Comparison of ENCODE assay signal across 19 cellular contexts in the genomic region with DNA sequence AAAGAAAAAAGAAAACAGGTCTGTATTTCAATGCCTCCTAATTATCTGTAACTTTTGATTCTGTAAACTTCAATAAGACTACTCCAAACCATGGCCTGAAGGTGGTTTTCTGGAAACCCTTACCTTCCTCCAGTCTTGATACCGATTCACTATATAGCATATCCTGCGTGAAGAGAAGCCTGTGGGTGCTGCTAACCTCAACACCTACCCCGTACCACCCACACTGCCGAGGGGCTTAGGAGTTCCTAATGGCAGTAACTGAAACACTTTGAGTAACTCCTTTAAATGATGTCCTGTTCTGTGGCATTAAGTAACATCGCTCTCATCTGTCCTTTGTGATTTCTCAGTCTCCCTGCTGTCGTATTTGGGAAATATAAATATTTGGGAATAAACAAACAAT.
DNase-seq lines count a peak whose midpoint lies in the region; ATAC-seq and TF ChIP-seq lines count a peak whose summit lies in the region.
"Had no signal": no experiment of that assay in that cellular context is flagged by ENCODE, and none has a peak within 500 bp of the region (broad histone marks: within the 10 kb centered on the region; RNA-seq: fewer than 3 reads in every experiment).

No MANE protein-coding gene starts in this region.

- H3K9me3 ChIP-seq in adrenal gland (replicated peaks in 1 of 3) (no peaks in the 10 kb centered on the region), mucosa of rectum (ENCODE audit: control insufficient read depth in 2 of 2, low read length in 2 of 2) (no peaks in the 10 kb centered on the region)
- H3K9me3 ChIP-seq: pancreas had no signal

- peak; percentile 57 for DNase-seq in activated CD8-positive, alpha-beta T cell treated with anti-CD3 and anti-CD28 coated beads for 36 hours
- DNase-seq in activated CD8-positive, alpha-beta T cell treated with anti-CD3 and anti-CD28 coated beads, Interleukin-2, amount 10 ng/mL, durations not matched to agents 7 days and 5 days = no peak
- DNase-seq in adrenal gland = no peak
- no peak for DNase-seq in type B pancreatic cell (ENCODE audit: extremely low spot score, unreplicated experiment)
- no peak for DNase-seq in MV-4-11 (lab: John Stamatoyannopoulos, UW)
- no peak for DNase-seq in UCSD-AML1 (lab: John Stamatoyannopoulos, UW; ENCODE audit: unreplicated experiment)
- DNase-seq: ACHN; activated CD4-positive, CD25-positive, alpha-beta regulatory T cell; CD4-positive, alpha-beta T cell; DMS79 treated with DMSO at 0.1 percent for 48 hours; effector CD4-positive, alpha-beta T cell; KG1; NCI-H1417 treated with DMSO at 0.1 percent for 48 hours; NCI-H82; pancreas; stimulated activated naive CD4-positive, alpha-beta T cell treated with Interleukin-2 at 50 U/mL for 16 hours; T-cell had no signal

- H3K4me3 ChIP-seq in adrenal gland (no peak overlapping the region), mucosa of rectum (ENCODE audit: low read length in 2 of 2) (no peak overlapping the region)
- H3K4me3 ChIP-seq: pancreas had no signal

- H3K9me3 Mint-ChIP-seq in activated CD8-positive, alpha-beta T cell treated with anti-CD3 and anti-CD28 coated beads for 36 hours = no peaks in the 10 kb centered on the region
- no peaks in the 10 kb centered on the region for H3K9me3 Mint-ChIP-seq in activated CD8-positive, alpha-beta T cell treated with anti-CD3 and anti-CD28 coated beads, Interleukin-2, amount 10 ng/mL, durations not matched to agents 7 days and 5 days (ENCODE audit: insufficient read depth)
- H3K9me3 Mint-ChIP-seq in type B pancreatic cell = peaks cover 13% of the 10 kb centered on the region
- H3K9me3 Mint-ChIP-seq: CD4-positive, alpha-beta T cell; T-cell had no signal

- WGBS in adrenal gland, 4 donors = 91 to 95% (median 93%) methylated on average over 6 of the region's 6 CpGs

- no peak for TF ChIP-seq POLR2A in adrenal gland (IDR thresholded peaks at IDR 0.05)

- peaks cover 5% of the 10 kb centered on the region for H3K27me3 Mint-ChIP-seq in activated CD8-positive, alpha-beta T cell treated with anti-CD3 and anti-CD28 coated beads for 36 hours
- H3K27me3 Mint-ChIP-seq in activated CD8-positive, alpha-beta T cell treated with anti-CD3 and anti-CD28 coated beads, Interleukin-2, amount 10 ng/mL, durations not matched to agents 7 days and 5 days (ENCODE audit: low read depth) = no peaks in the 10 kb centered on the region
- no peaks in the 10 kb centered on the region for H3K27me3 Mint-ChIP-seq in type B pancreatic cell
- H3K27me3 Mint-ChIP-seq: CD4-positive, alpha-beta T cell had no signal

- POLR2A ChIA-PET in activated CD8-positive, alpha-beta T cell treated with anti-CD3 and anti-CD28 coated beads for 36 hours (lab: Charles Lee) = interaction anchor here (0.6 kb wide), 1 partner anchor 221 kb away, joined by 3 read pairs; no protein-coding TSS in a partner anchor
- POLR2A ChIA-PET in activated CD8-positive, alpha-beta T cell treated with anti-CD3 and anti-CD28 coated beads, Interleukin-2, amount 10 ng/mL, durations not matched to agents 7 days and 5 days (lab: Charles Lee) = interaction anchor here (3.0 kb wide), 1 partner anchor 36 kb away, joined by 15 read pairs; no protein-coding TSS in a partner anchor

- no peaks in the 10 kb centered on the region for H3K27me3 ChIP-seq in adrenal gland
- H3K27me3 ChIP-seq in mucosa of rectum (ENCODE audit: control insufficient read depth in 2 of 2, insufficient read depth in 2 of 2, low read length in 2 of 2) = no peaks in the 10 kb centered on the region
- H3K27me3 ChIP-seq: pancreas had no signal

- no peaks in the 10 kb centered on the region for H3K36me3 Mint-ChIP-seq in activated CD8-positive, alpha-beta T cell treated with anti-CD3 and anti-CD28 coated beads for 36 hours (ENCODE audit: low read depth)
- H3K36me3 Mint-ChIP-seq in activated CD8-positive, alpha-beta T cell treated with anti-CD3 and anti-CD28 coated beads, Interleukin-2, amount 10 ng/mL, durations not matched to agents 7 days and 5 days (ENCODE audit: low read depth) = no peaks in the 10 kb centered on the region
- peaks cover 11% of the 10 kb centered on the region for H3K36me3 Mint-ChIP-seq in type B pancreatic cell
- H3K36me3 Mint-ChIP-seq: T-cell had no signal

- no peak for TF ChIP-seq CTCF in activated CD8-positive, alpha-beta T cell treated with anti-CD3 and anti-CD28 coated beads for 36 hours (IDR thresholded peaks at IDR 0.05)
- TF ChIP-seq CTCF in adrenal gland (IDR thresholded peaks at IDR 0.05) (no peak), type B pancreatic cell (conservative IDR thresholded peaks at IDR 0.05) (no peak)

- H3K4me3 Mint-ChIP-seq in activated CD8-positive, alpha-beta T cell treated with anti-CD3 and anti-CD28 coated beads for 36 hours = no peak overlapping the region
- no peak overlapping the region for H3K4me3 Mint-ChIP-seq in activated CD8-positive, alpha-beta T cell treated with anti-CD3 and anti-CD28 coated beads, Interleukin-2, amount 10 ng/mL, durations not matched to agents 7 days and 5 days
- H3K4me3 Mint-ChIP-seq in type B pancreatic cell = no peak overlapping the region
- H3K4me3 Mint-ChIP-seq: CD4-positive, alpha-beta T cell; T-cell had no signal

- peaks cover 58% of the 10 kb centered on the region for H3K4me1 Mint-ChIP-seq in activated CD8-positive, alpha-beta T cell treated with anti-CD3 and anti-CD28 coated beads for 36 hours (ENCODE audit: low read depth)
- peaks cover 54% of the 10 kb centered on the region for H3K4me1 Mint-ChIP-seq in activated CD8-positive, alpha-beta T cell treated with anti-CD3 and anti-CD28 coated beads, Interleukin-2, amount 10 ng/mL, durations not matched to agents 7 days and 5 days (ENCODE audit: low read depth)
- H3K4me1 Mint-ChIP-seq in type B pancreatic cell (ENCODE audit: unreplicated experiment) = peaks cover 25% of the 10 kb centered on the region

- CTCF ChIA-PET in activated CD8-positive, alpha-beta T cell treated with anti-CD3 and anti-CD28 coated beads for 36 hours (lab: Charles Lee) = interaction anchor here (1.2 kb wide), 1 partner anchor 49 kb away, joined by 4 read pairs; no protein-coding TSS in a partner anchor
- CTCF ChIA-PET in activated CD8-positive, alpha-beta T cell treated with anti-CD3 and anti-CD28 coated beads, Interleukin-2, amount 10 ng/mL, durations not matched to agents 7 days and 5 days (lab: Charles Lee) = interaction anchor here (1.1 to 2.3 kb wide), 5 partner anchors 9 to 74 kb away, joined by 3 to 10 read pairs (median 6); no protein-coding TSS in a partner anchor

- H3K27ac Mint-ChIP-seq in activated CD8-positive, alpha-beta T cell treated with anti-CD3 and anti-CD28 coated beads for 36 hours = peak overlapping the region; percentile 12
- no peak overlapping the region for H3K27ac Mint-ChIP-seq in activated CD8-positive, alpha-beta T cell treated with anti-CD3 and anti-CD28 coated beads, Interleukin-2, amount 10 ng/mL, durations not matched to agents 7 days and 5 days
- H3K27ac Mint-ChIP-seq in type B pancreatic cell = peak overlapping the region; percentile 48
- H3K27ac Mint-ChIP-seq: CD4-positive, alpha-beta T cell; T-cell had no signal

- H3K9ac ChIP-seq in mucosa of rectum (ENCODE audit: low read depth in 1 of 2, low read length in 2 of 2) = no peak overlapping the region

- peak overlapping the region; percentile 55 to 89 (median 74) for H3K27ac ChIP-seq in adrenal gland
- H3K27ac ChIP-seq in mucosa of rectum (ENCODE audit: low read depth in 2 of 2, low read length in 2 of 2) = peak overlapping the region; percentile 52 to 73

- intact Hi-C loops in activated CD8-positive, alpha-beta T cell treated with anti-CD3 and anti-CD28 coated beads for 36 hours (cut with micrococcal nuclease) = no loop called here
- intact Hi-C loops in adrenal gland (cut with DNase I) = no loop called here

- H3K4me1 ChIP-seq in adrenal gland (replicated peaks in 1 of 2) = peaks cover 28 to 74% of the 10 kb centered on the region in 2 donors
- peaks cover 15 to 23% of the 10 kb centered on the region in 2 donors for H3K4me1 ChIP-seq in mucosa of rectum (ENCODE audit: control insufficient read depth in 2 of 2, insufficient read depth in 2 of 2, low read length in 2 of 2)

- no peak for ATAC-seq in activated CD8-positive, alpha-beta T cell treated with anti-CD3 and anti-CD28 coated beads for 36 hours
- no peak for ATAC-seq in activated CD8-positive, alpha-beta T cell treated with anti-CD3 and anti-CD28 coated beads, Interleukin-2, amount 10 ng/mL, durations not matched to agents 7 days and 5 days
- ATAC-seq in GM18909 (IDR thresholded peaks at IDR 0.05; ENCODE audit: poor library complexity, unreplicated experiment) = no peak

- no peaks in the 10 kb centered on the region for H3K36me3 ChIP-seq in adrenal gland (replicated peaks in 1 of 2)
- no peaks in the 10 kb centered on the region for H3K36me3 ChIP-seq in mucosa of rectum (ENCODE audit: control insufficient read depth in 2 of 2, insufficient read depth in 2 of 2, low read length in 2 of 2)
- H3K36me3 ChIP-seq: pancreas had no signal
